ENCODE assay signal across 29 cellular contexts in genomic region chrX:152074163-152074562, GRCh38.
"Had no signal": no experiment of that assay in that cellular context is flagged by ENCODE, and none has a peak within 500 bp of the region (broad histone marks: within the 10 kb centered on the region; RNA-seq: fewer than 3 reads in every experiment).

No MANE protein-coding gene starts in this region.

- H3K27me3 Mint-ChIP-seq: activated naive CD8-positive, alpha-beta T cell treated with anti-CD3 and anti-CD28 coated beads, Interleukin-2, amount 50 U/mL, for 24 hours; central memory CD8-positive, alpha-beta T cell had no signal

- DNase-seq: activated CD4-positive, alpha-beta T cell treated with anti-CD3 and anti-CD28 coated beads for 48 hours; activated CD4-positive, alpha-beta T cell treated with anti-CD3 and anti-CD28 coated beads, Interleukin-2, amount 50 U/mL, for 4 hours; activated CD8-positive, alpha-beta memory T cell treated with anti-CD3 and anti-CD28 coated beads, Interleukin-2, amount 50 U/mL, for 48 hours; activated CD8-positive, alpha-beta T cell treated with anti-CD3 and anti-CD28 coated beads, Interleukin-2, amount 10 ng/mL, durations not matched to agents 7 days and 5 days; activated effector memory CD4-positive, alpha-beta T cell treated with anti-CD3 and anti-CD28 coated beads, Interleukin-2, amount 50 U/mL, for 16 hours; activated naive CD4-positive, alpha-beta T cell treated with Interleukin-2 at 50 U/mL for 16 hours; activated naive CD8-positive, alpha-beta T cell treated with anti-CD3 and anti-CD28 coated beads, Interleukin-2, amount 50 U/mL, for 24 hours; activated T-cell treated with anti-CD3 and anti-CD28 coated beads, Interleukin-2, amount 50 U/mL, for 1 hour; amygdala; KG1; NCI-H1092 treated with DMSO at 0.1 percent for 48 hours; NCI-H1417 treated with DMSO at 0.1 percent for 48 hours; NCI-H1694; NCI-H2029; NCI-H2107; NCI-H345; NCI-H510A; NCI-H526 treated with DMSO at 0.1 percent for 48 hours; NCI-H82; RPMI8226; SJCRH30; SK-N-SH; T-helper 1 cell had no signal

- ATAC-seq: activated CD4-positive, CD25-positive, alpha-beta regulatory T cell treated with anti-CD3 and anti-CD28 coated beads, Interleukin-2, amount 50 U/mL, for 24 hours; activated CD8-positive, alpha-beta T cell treated with anti-CD3 and anti-CD28 coated beads, Interleukin-2, amount 10 ng/mL, durations not matched to agents 7 days and 5 days; activated naive CD4-positive, alpha-beta T cell treated with anti-CD3 and anti-CD28 coated beads, Interleukin-2, amount 50 U/mL, for 72 hours; activated naive CD8-positive, alpha-beta T cell treated with anti-CD3 and anti-CD28 coated beads, Interleukin-2, amount 50 U/mL, for 24 hours; Right ventricle myocardium inferior had no signal

- H3K4me1 Mint-ChIP-seq: activated naive CD8-positive, alpha-beta T cell treated with anti-CD3 and anti-CD28 coated beads, Interleukin-2, amount 50 U/mL, for 24 hours; central memory CD8-positive, alpha-beta T cell had no signal

- H3K9me3 Mint-ChIP-seq: activated naive CD8-positive, alpha-beta T cell treated with anti-CD3 and anti-CD28 coated beads, Interleukin-2, amount 50 U/mL, for 24 hours; activated T-helper 1 cell treated with anti-CD3 and anti-CD28 coated beads, Interleukin-12 subunit alpha, Interleukin-12 subunit beta, Interleukin-2, Interleukin-4 antibody, amounts not matched to agents 30 ng/mL and 10 ng/mL and 1 ng/mL, durations not matched to agents 14 hours and 24 hours and 36 hours; central memory CD8-positive, alpha-beta T cell had no signal

- H3K27ac Mint-ChIP-seq: activated CD8-positive, alpha-beta T cell treated with anti-CD3 and anti-CD28 coated beads, Interleukin-2, amount 10 ng/mL, durations not matched to agents 7 days and 5 days; activated naive CD4-positive, alpha-beta T cell treated with anti-CD3 and anti-CD28 coated beads, Interleukin-2, amount 50 U/mL, for 72 hours; activated naive CD8-positive, alpha-beta T cell treated with anti-CD3 and anti-CD28 coated beads, Interleukin-2, amount 50 U/mL, for 24 hours; activated T-helper 1 cell treated with anti-CD3 and anti-CD28 coated beads, Interleukin-12 subunit alpha, Interleukin-12 subunit beta, Interleukin-2, Interleukin-4 antibody, amounts not matched to agents 30 ng/mL and 10 ng/mL and 1 ng/mL, durations not matched to agents 14 hours and 24 hours and 36 hours had no signal

- H3K4me3 ChIP-seq: breast epithelium, SJCRH30 had no signal

- H3K36me3 Mint-ChIP-seq: activated naive CD4-positive, alpha-beta T cell treated with anti-CD3 and anti-CD28 coated beads, Interleukin-2, amount 50 U/mL, for 72 hours had no signal

- H3K4me3 Mint-ChIP-seq: activated CD8-positive, alpha-beta T cell treated with anti-CD3 and anti-CD28 coated beads, Interleukin-2, amount 10 ng/mL, durations not matched to agents 7 days and 5 days; activated naive CD8-positive, alpha-beta T cell treated with anti-CD3 and anti-CD28 coated beads, Interleukin-2, amount 50 U/mL, for 24 hours; activated T-helper 1 cell treated with anti-CD3 and anti-CD28 coated beads, Interleukin-12 subunit alpha, Interleukin-12 subunit beta, Interleukin-2, Interleukin-4 antibody, amounts not matched to agents 30 ng/mL and 10 ng/mL and 1 ng/mL, durations not matched to agents 14 hours and 24 hours and 36 hours; central memory CD8-positive, alpha-beta T cell had no signal
